1 cellular context compared by ENCODE assay signal in genomic region chr11:108620958-108621772, GRCh38.
TF ChIP-seq lines count a peak whose summit lies in the region.

No MANE protein-coding gene starts in this region.

TF ChIP-seq in K562, 482 proteins besides CTCF, POLR2A, EP300 and RAD21 (continued from another document):
- no peak for TF ChIP-seq UBTF (IDR thresholded peaks at IDR 0.05; ENCODE audit: borderline replicate concordance in 1 of 2, low read depth in 2 of 2, low read length in 2 of 2)
- no peak for TF ChIP-seq HCFC1 (IDR thresholded peaks at IDR 0.05; ENCODE audit: low read depth, low read length)
- TF ChIP-seq STAT5A (IDR thresholded peaks at IDR 0.05; ENCODE audit: borderline replicate concordance, low read length): no peak
- no peak for TF ChIP-seq CTBP1 (IDR thresholded peaks at IDR 0.05; ENCODE audit: borderline replicate concordance)
